Comparison of ENCODE assay signal across 1 cellular context in genomic region chr7:92864169-92864568, GRCh38.
TF ChIP-seq lines count a peak whose summit lies in the region.

No MANE protein-coding gene starts in this region.

TF ChIP-seq in K562, 482 proteins besides CTCF, POLR2A, EP300 and RAD21:
- TF ChIP-seq NFIC (IDR thresholded peaks at IDR 0.05) (peak; percentile 62), ZNF766 (CRISPR knock-in tag; conservative IDR thresholded peaks at IDR 0.05) (peak; percentile 74)
TF ChIP-seq in K562: peak in this region for 2; not testable (repeated sequence) for 480.
